In genomic region chr1:79874289-79874688, GRCh38 we compare ENCODE assay signal across 16 cellular contexts.
DNase-seq lines count a peak whose midpoint lies in the region; ATAC-seq and TF ChIP-seq lines count a peak whose summit lies in the region.
"Had no signal": no experiment of that assay in that cellular context is flagged by ENCODE, and none has a peak within 500 bp of the region (broad histone marks: within the 10 kb centered on the region; RNA-seq: fewer than 3 reads in every experiment).

No MANE protein-coding gene starts in this region.

- no peak overlapping the region for H4K5ac ChIP-seq in IMR-90 (ENCODE audit: low read depth, low read length)

- H3K14ac ChIP-seq in IMR-90 (replicated peaks; ENCODE audit: low read depth, low read length) = no peak overlapping the region

- intact Hi-C loops in IMR-90 (cut with micrococcal nuclease) = no loop called here
- intact Hi-C loops in sciatic nerve (cut with DNase I) = no loop called here
- intact Hi-C loops in esophagus squamous epithelium (cut with DNase I) = no loop called here

- no peaks in the 10 kb centered on the region for H3K36me3 Mint-ChIP-seq in activated CD4-positive, alpha-beta T cell treated with anti-CD3 and anti-CD28 coated beads, Interleukin-2, amount 10 ng/mL, durations not matched to agents 7 days and 5 days (ENCODE audit: low read depth)
- H3K36me3 Mint-ChIP-seq: CD8-positive, alpha-beta T cell had no signal

- H3K36me3 ChIP-seq in IMR-90 (ENCODE audit: control insufficient read depth, insufficient read depth, low read length) (no peaks in the 10 kb centered on the region), esophagus squamous epithelium (no peaks in the 10 kb centered on the region)
- H3K36me3 ChIP-seq: SJSA1 had no signal

- H2BK20ac ChIP-seq in IMR-90 (ENCODE audit: low read depth, low read length) = no peak overlapping the region

- TF ChIP-seq RAD21 in IMR-90 (IDR thresholded peaks at IDR 0.05; ENCODE audit: low read length) = peak; percentile 24; the same call in 1 of the 2 replicates

- H2BK15ac ChIP-seq in IMR-90 (ENCODE audit: low read depth, low read length) = no peak overlapping the region

- no peak overlapping the region for H2AK5ac ChIP-seq in IMR-90 (ENCODE audit: low read depth, low read length)

- POLR2A ChIA-PET in IMR-90 (lab: Charles Lee; ENCODE audit: unreplicated experiment) = no interaction called here
- POLR2A ChIA-PET in activated CD4-positive, alpha-beta T cell treated with anti-CD3 and anti-CD28 coated beads, Interleukin-2, amount 10 ng/mL, durations not matched to agents 7 days and 5 days (lab: Charles Lee) = no interaction called here

- no peaks in the 10 kb centered on the region for H4K20me1 ChIP-seq in IMR-90 (ENCODE audit: insufficient read depth, low read length)

- TF ChIP-seq POLR2A in IMR-90 (IDR thresholded peaks at IDR 0.05; ENCODE audit: low read depth, low read length) (no peak), esophagus squamous epithelium (IDR thresholded peaks at IDR 0.05) (no peak)

- no peak overlapping the region for H3K4me2 ChIP-seq in IMR-90 (ENCODE audit: low read depth, low read length)

- H3K27ac ChIP-seq in C4-2B = no peak overlapping the region
- no peak overlapping the region for H3K27ac ChIP-seq in IMR-90 (ENCODE audit: insufficient read depth, low read length)
- H3K27ac ChIP-seq in esophagus squamous epithelium = no peak overlapping the region
- H3K27ac ChIP-seq: GM23248, RWPE1, SJSA1 had no signal

- DNase-seq in IMR-90 (peak; percentile 6), choroid plexus epithelial cell (ENCODE audit: low read depth) (peak; percentile 12), iris pigment epithelial cell (ENCODE audit: low read depth) (peak; percentile 4), sciatic nerve (ENCODE audit: low spot score) (no peak), esophagus squamous epithelium (lab: John Stamatoyannopoulos, UW) (no peak), SHP77 (lab: John Stamatoyannopoulos, UW) (no peak)
- no peak for DNase-seq in activated CD4-positive, alpha-beta T cell treated with anti-CD3 and anti-CD28 coated beads, Interleukin-2, amount 10 ng/mL, durations not matched to agents 7 days and 5 days
- DNase-seq: CD8-positive, alpha-beta T cell; EL; GM23248; NCI-H1436 treated with DMSO at 0.1 percent for 48 hours; NCI-H524 treated with DMSO at 0.1 percent for 48 hours had no signal

- no peak overlapping the region for H3K23ac ChIP-seq in IMR-90 (ENCODE audit: low read depth, low read length)

- H2BK120ac ChIP-seq in IMR-90 (ENCODE audit: low read depth, low read length) = no peak overlapping the region

- H4K8ac ChIP-seq in IMR-90 (ENCODE audit: low read depth in 2 of 2, low read length in 2 of 2) = no peak overlapping the region

- no peaks in the 10 kb centered on the region for H3K27me3 ChIP-seq in IMR-90 (ENCODE audit: control insufficient read depth, insufficient read depth, low read length)
- no peaks in the 10 kb centered on the region for H3K27me3 ChIP-seq in esophagus squamous epithelium
- H3K27me3 ChIP-seq: SJSA1 had no signal

- H2AK9ac ChIP-seq in IMR-90 (replicated peaks; ENCODE audit: low read depth, low read length, poor library complexity) = no peak overlapping the region

- H3K27ac Mint-ChIP-seq in activated CD4-positive, alpha-beta T cell treated with anti-CD3 and anti-CD28 coated beads, Interleukin-2, amount 10 ng/mL, durations not matched to agents 7 days and 5 days = no peak overlapping the region
- H3K27ac Mint-ChIP-seq: B cell; CD8-positive, alpha-beta T cell had no signal

- H4K91ac ChIP-seq in IMR-90 (ENCODE audit: insufficient read depth, low read depth, low read length) = no peak overlapping the region

- H3K4me1 Mint-ChIP-seq in activated CD4-positive, alpha-beta T cell treated with anti-CD3 and anti-CD28 coated beads, Interleukin-2, amount 10 ng/mL, durations not matched to agents 7 days and 5 days = no peaks in the 10 kb centered on the region
- H3K4me1 Mint-ChIP-seq: B cell had no signal

- H3K4me1 ChIP-seq in IMR-90 (ENCODE audit: control insufficient read depth, insufficient read depth, low read length) (no peaks in the 10 kb centered on the region), esophagus squamous epithelium (no peaks in the 10 kb centered on the region)
- H3K4me1 ChIP-seq: SJSA1 had no signal

- H3K56ac ChIP-seq in IMR-90 (ENCODE audit: extremely low read depth, insufficient read depth, low read length) = no peak overlapping the region

- no peak overlapping the region for H3K18ac ChIP-seq in IMR-90 (ENCODE audit: low read depth, low read length)

- no TSS peak for BruUV-seq in IMR-90 (replicated peaks; lab: Mats Ljungman, UMichigan)

- no peak overlapping the region for H3K9ac ChIP-seq in IMR-90 (ENCODE audit: low read depth, low read length)
- H3K9ac ChIP-seq: GM23248 had no signal

- peaks cover 14% of the 10 kb centered on the region for H3K9me3 Mint-ChIP-seq in activated CD4-positive, alpha-beta T cell treated with anti-CD3 and anti-CD28 coated beads, Interleukin-2, amount 10 ng/mL, durations not matched to agents 7 days and 5 days

- no peak overlapping the region for H3K4ac ChIP-seq in IMR-90 (ENCODE audit: low read depth, low read length)

- CTCF ChIA-PET in IMR-90 (lab: Yijun Ruan, JAX) = no interaction called here
- CTCF ChIA-PET in activated CD4-positive, alpha-beta T cell treated with anti-CD3 and anti-CD28 coated beads, Interleukin-2, amount 10 ng/mL, durations not matched to agents 7 days and 5 days (lab: Charles Lee) = no interaction called here

- no peaks in the 10 kb centered on the region for H3K9me1 ChIP-seq in IMR-90 (ENCODE audit: insufficient read depth, low read length)

- no peak overlapping the region for H3K4me3 ChIP-seq in IMR-90 (ENCODE audit: insufficient read depth, low read depth, low read length)
- H3K4me3 ChIP-seq in choroid plexus epithelial cell (ENCODE audit: low read depth, low read length) = no peak overlapping the region
- H3K4me3 ChIP-seq in esophagus squamous epithelium = no peak overlapping the region
- H3K4me3 ChIP-seq: GM23248, SJSA1 had no signal

- WGBS in IMR-90 (ENCODE audit: extremely low coverage in 2 of 2, insufficient read length in 1 of 2), 2 experiments = no CpG with 5 or more reads among the region's 3 CpGs
- WGBS in esophagus squamous epithelium, 2 donors = 56 to 71% methylated on average over 3 of the region's 3 CpGs

- no peaks in the 10 kb centered on the region for H3K79me1 ChIP-seq in IMR-90 (ENCODE audit: low read depth in 1 of 2, low read length in 2 of 2)

- H2AFZ ChIP-seq in IMR-90 (replicated peaks; ENCODE audit: low read length, poor library complexity) = no peak overlapping the region
- H2AFZ ChIP-seq: GM23248 had no signal

- no peak overlapping the region for H3K4me3 Mint-ChIP-seq in activated CD4-positive, alpha-beta T cell treated with anti-CD3 and anti-CD28 coated beads, Interleukin-2, amount 10 ng/mL, durations not matched to agents 7 days and 5 days
- H3K4me3 Mint-ChIP-seq: B cell; CD8-positive, alpha-beta T cell had no signal

- ATAC-seq in IMR-90 (ENCODE audit: low read depth) = no peak
- ATAC-seq in sciatic nerve = no peak
- ATAC-seq: CD8-positive, alpha-beta T cell had no signal

- in situ Hi-C loops in IMR-90 (cut with MboI; ENCODE audit: low sequenced_read_pairs) = no loop called here

- dilution Hi-C loops in IMR-90 (cut with HindIII; ENCODE audit: low sequenced_read_pairs, unreplicated experiment) = no loop called here

- H2BK5ac ChIP-seq in IMR-90 (ENCODE audit: low read depth, low read length, poor library complexity, severe bottlenecking) = no peak overlapping the region

- H3K27me3 Mint-ChIP-seq in activated CD4-positive, alpha-beta T cell treated with anti-CD3 and anti-CD28 coated beads, Interleukin-2, amount 10 ng/mL, durations not matched to agents 7 days and 5 days = no peaks in the 10 kb centered on the region
- H3K27me3 Mint-ChIP-seq: B cell had no signal

- TF ChIP-seq CTCF in C4-2B (conservative IDR thresholded peaks at IDR 0.05) (peak; percentile 14), IMR-90 (conservative IDR thresholded peaks at IDR 0.05; ENCODE audit: low read depth, low read length) (peak; percentile 23; the same call in 1 of the 2 replicates), choroid plexus epithelial cell (conservative IDR thresholded peaks at IDR 0.05; ENCODE audit: low read depth, low read length) (peak; percentile 25), esophagus squamous epithelium (IDR thresholded peaks at IDR 0.05) (no peak)

- H3K9me3 ChIP-seq in IMR-90 (ENCODE audit: control insufficient read depth, insufficient read depth, low read length) = peaks cover 2% of the 10 kb centered on the region; the same call in 1 of the 2 replicates
- peaks cover 0 to 11% (median 0%) of the 10 kb centered on the region in 3 donors for H3K9me3 ChIP-seq in esophagus squamous epithelium
- H3K9me3 ChIP-seq: SJSA1 had no signal

TF ChIP-seq in IMR-90, 13 proteins besides CTCF, POLR2A, EP300 and RAD21 (continues in another document):
- no peak for TF ChIP-seq NFE2L2 (IDR thresholded peaks at IDR 0.05; ENCODE audit: low read depth, low read length)
- no peak for TF ChIP-seq RFX5 (IDR thresholded peaks at IDR 0.05; ENCODE audit: low read depth, low read length)
- no peak for TF ChIP-seq MXI1 (IDR thresholded peaks at IDR 0.05; ENCODE audit: borderline replicate concordance, low read depth, low read length)
- TF ChIP-seq FOS (IDR thresholded peaks at IDR 0.05; ENCODE audit: low read depth, low read length) = no peak
- TF ChIP-seq MAFK (IDR thresholded peaks at IDR 0.05; ENCODE audit: low read depth, low read length) = no peak
- no peak for TF ChIP-seq BHLHE40 (IDR thresholded peaks at IDR 0.05; ENCODE audit: low read depth, low read length)
- no peak for TF ChIP-seq CEBPB (IDR thresholded peaks at IDR 0.05; ENCODE audit: low read depth, low read length)
- no peak for TF ChIP-seq SMC3 (IDR thresholded peaks at IDR 0.05; ENCODE audit: low read depth, low read length)
- no peak for TF ChIP-seq CHD1 (IDR thresholded peaks at IDR 0.05; ENCODE audit: low read depth, low read length)
- TF ChIP-seq RCOR1 (IDR thresholded peaks at IDR 0.05; ENCODE audit: insufficient replicate concordance, low read length) = no peak
- no peak for TF ChIP-seq USF2 (IDR thresholded peaks at IDR 0.05; ENCODE audit: low read depth, low read length)

Comparison
In these comparisons a context has a peak if more than half of its experiments do, and no peak if none do; other contexts are left out.
1. CTCF ChIP-seq: peak in C4-2B (single experiment), IMR-90 (single experiment) and choroid plexus epithelial cell (single experiment); none in esophagus squamous epithelium (0 of 6).
2. DNase-seq: peak in IMR-90 (single experiment), choroid plexus epithelial cell (single experiment) and iris pigment epithelial cell (single experiment); none in sciatic nerve (single experiment), activated CD4-positive, alpha-beta T cell treated with anti-CD3 and anti-CD28 coated beads, Interleukin-2, amount 10 ng/mL, durations not matched to agents 7 days and 5 days (single experiment), esophagus squamous epithelium (single experiment) and SHP77 (0 of 2).